2 cellular contexts compared by ENCODE assay signal in the genomic region with DNA sequence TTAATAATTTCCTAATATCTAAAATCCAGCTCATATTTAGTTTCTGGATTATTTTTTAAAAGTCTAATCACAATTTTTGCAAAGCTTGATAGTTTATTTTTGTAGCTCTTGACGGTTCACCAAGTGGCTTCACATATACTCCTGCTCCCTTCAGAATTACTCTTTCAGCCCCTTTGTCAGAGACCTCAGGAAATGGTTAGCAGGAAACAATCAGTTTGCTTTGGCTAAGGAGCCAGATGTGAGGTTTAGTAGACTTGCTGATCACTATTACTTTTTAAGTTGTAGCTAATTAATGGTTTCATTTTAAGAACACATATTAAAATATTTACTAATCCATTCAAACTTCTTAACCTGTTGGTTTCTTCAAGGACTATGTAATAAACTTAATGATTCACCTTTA.
TF ChIP-seq lines count a peak whose summit lies in the region.

No MANE protein-coding gene starts in this region.

TF ChIP-seq in HepG2, 621 proteins besides CTCF, POLR2A, EP300 and RAD21:
- TF ChIP-seq SNRNP70 (IDR thresholded peaks at IDR 0.05; ENCODE audit: low read depth, low read length) (no peak), KDM3A (CRISPR knock-in tag; IDR thresholded peaks at IDR 0.05; ENCODE audit: low read depth) (no peak), HNRNPUL1 (IDR thresholded peaks at IDR 0.05; ENCODE audit: low read depth, low read length) (no peak), ZNF30 (CRISPR knock-in tag; IDR thresholded peaks at IDR 0.05) (no peak), ZNF17 (CRISPR knock-in tag; IDR thresholded peaks at IDR 0.05) (no peak), SAP130 (CRISPR knock-in tag; IDR thresholded peaks at IDR 0.05; ENCODE audit: low read depth) (no peak), PTBP1 (IDR thresholded peaks at IDR 0.05; ENCODE audit: low read depth, low read length, poor library complexity, severe bottlenecking) (no peak), KAT2B (IDR thresholded peaks at IDR 0.05; ENCODE audit: borderline replicate concordance, low read depth, low read length) (no peak), ZKSCAN8 (CRISPR knock-in tag; IDR thresholded peaks at IDR 0.05; ENCODE audit: borderline replicate concordance) (no peak), GABPA (IDR thresholded peaks at IDR 0.05; ENCODE audit: low read depth, low read length) (no peak), GABPA (CRISPR knock-in tag; IDR thresholded peaks at IDR 0.05; ENCODE audit: low read depth) (no peak), ZNF737 (CRISPR knock-in tag; IDR thresholded peaks at IDR 0.05; ENCODE audit: borderline replicate concordance) (no peak)
- TF ChIP-seq, protein P1, sequence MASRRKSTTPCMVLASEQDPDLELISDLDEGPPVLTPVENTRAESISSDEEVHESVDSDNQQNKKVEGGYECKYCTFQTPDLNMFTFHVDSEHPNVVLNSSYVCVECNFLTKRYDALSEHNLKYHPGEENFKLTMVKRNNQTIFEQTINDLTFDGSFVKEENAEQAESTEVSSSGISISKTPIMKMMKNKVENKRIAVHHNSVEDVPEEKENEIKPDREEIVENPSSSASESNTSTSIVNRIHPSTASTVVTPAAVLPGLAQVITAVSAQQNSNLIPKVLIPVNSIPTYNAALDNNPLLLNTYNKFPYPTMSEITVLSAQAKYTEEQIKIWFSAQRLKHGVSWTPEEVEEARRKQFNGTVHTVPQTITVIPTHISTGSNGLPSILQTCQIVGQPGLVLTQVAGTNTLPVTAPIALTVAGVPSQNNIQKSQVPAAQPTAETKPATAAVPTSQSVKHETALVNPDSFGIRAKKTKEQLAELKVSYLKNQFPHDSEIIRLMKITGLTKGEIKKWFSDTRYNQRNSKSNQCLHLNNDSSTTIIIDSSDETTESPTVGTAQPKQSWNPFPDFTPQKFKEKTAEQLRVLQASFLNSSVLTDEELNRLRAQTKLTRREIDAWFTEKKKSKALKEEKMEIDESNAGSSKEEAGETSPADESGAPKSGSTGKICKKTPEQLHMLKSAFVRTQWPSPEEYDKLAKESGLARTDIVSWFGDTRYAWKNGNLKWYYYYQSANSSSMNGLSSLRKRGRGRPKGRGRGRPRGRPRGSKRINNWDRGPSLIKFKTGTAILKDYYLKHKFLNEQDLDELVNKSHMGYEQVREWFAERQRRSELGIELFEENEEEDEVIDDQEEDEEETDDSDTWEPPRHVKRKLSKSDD (CRISPR knock-in tag; IDR thresholded peaks at IDR 0.05; ENCODE audit: low read depth) = no peak
- TF ChIP-seq, protein P2, sequence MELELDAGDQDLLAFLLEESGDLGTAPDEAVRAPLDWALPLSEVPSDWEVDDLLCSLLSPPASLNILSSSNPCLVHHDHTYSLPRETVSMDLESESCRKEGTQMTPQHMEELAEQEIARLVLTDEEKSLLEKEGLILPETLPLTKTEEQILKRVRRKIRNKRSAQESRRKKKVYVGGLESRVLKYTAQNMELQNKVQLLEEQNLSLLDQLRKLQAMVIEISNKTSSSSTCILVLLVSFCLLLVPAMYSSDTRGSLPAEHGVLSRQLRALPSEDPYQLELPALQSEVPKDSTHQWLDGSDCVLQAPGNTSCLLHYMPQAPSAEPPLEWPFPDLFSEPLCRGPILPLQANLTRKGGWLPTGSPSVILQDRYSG (CRISPR knock-in tag; IDR thresholded peaks at IDR 0.05) = no peak
- TF ChIP-seq, protein P3, sequence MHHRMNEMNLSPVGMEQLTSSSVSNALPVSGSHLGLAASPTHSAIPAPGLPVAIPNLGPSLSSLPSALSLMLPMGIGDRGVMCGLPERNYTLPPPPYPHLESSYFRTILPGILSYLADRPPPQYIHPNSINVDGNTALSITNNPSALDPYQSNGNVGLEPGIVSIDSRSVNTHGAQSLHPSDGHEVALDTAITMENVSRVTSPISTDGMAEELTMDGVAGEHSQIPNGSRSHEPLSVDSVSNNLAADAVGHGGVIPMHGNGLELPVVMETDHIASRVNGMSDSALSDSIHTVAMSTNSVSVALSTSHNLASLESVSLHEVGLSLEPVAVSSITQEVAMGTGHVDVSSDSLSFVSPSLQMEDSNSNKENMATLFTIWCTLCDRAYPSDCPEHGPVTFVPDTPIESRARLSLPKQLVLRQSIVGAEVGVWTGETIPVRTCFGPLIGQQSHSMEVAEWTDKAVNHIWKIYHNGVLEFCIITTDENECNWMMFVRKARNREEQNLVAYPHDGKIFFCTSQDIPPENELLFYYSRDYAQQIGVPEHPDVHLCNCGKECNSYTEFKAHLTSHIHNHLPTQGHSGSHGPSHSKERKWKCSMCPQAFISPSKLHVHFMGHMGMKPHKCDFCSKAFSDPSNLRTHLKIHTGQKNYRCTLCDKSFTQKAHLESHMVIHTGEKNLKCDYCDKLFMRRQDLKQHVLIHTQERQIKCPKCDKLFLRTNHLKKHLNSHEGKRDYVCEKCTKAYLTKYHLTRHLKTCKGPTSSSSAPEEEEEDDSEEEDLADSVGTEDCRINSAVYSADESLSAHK (CRISPR knock-in tag; IDR thresholded peaks at IDR 0.05; ENCODE audit: borderline replicate concordance) = no peak

TF ChIP-seq in GM12878, 131 proteins besides CTCF, POLR2A, EP300 and RAD21:
- TF ChIP-seq SIX5 (IDR thresholded peaks at IDR 0.05; ENCODE audit: low read depth, low read length, severe bottlenecking) = no peak
- TF ChIP-seq, protein P4, sequence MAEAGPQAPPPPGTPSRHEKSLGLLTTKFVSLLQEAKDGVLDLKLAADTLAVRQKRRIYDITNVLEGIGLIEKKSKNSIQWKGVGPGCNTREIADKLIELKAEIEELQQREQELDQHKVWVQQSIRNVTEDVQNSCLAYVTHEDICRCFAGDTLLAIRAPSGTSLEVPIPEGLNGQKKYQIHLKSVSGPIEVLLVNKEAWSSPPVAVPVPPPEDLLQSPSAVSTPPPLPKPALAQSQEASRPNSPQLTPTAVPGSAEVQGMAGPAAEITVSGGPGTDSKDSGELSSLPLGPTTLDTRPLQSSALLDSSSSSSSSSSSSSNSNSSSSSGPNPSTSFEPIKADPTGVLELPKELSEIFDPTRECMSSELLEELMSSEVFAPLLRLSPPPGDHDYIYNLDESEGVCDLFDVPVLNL (IDR thresholded peaks at IDR 0.05; ENCODE audit: low read depth, low read length) = no peak
- TF ChIP-seq, protein P5, sequence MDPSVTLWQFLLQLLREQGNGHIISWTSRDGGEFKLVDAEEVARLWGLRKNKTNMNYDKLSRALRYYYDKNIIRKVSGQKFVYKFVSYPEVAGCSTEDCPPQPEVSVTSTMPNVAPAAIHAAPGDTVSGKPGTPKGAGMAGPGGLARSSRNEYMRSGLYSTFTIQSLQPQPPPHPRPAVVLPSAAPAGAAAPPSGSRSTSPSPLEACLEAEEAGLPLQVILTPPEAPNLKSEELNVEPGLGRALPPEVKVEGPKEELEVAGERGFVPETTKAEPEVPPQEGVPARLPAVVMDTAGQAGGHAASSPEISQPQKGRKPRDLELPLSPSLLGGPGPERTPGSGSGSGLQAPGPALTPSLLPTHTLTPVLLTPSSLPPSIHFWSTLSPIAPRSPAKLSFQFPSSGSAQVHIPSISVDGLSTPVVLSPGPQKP (IDR thresholded peaks at IDR 0.05; ENCODE audit: low read depth, low read length) = no peak
- no peak for TF ChIP-seq MXI1 (IDR thresholded peaks at IDR 0.05; ENCODE audit: low read depth, low read length)
- TF ChIP-seq, protein P6, sequence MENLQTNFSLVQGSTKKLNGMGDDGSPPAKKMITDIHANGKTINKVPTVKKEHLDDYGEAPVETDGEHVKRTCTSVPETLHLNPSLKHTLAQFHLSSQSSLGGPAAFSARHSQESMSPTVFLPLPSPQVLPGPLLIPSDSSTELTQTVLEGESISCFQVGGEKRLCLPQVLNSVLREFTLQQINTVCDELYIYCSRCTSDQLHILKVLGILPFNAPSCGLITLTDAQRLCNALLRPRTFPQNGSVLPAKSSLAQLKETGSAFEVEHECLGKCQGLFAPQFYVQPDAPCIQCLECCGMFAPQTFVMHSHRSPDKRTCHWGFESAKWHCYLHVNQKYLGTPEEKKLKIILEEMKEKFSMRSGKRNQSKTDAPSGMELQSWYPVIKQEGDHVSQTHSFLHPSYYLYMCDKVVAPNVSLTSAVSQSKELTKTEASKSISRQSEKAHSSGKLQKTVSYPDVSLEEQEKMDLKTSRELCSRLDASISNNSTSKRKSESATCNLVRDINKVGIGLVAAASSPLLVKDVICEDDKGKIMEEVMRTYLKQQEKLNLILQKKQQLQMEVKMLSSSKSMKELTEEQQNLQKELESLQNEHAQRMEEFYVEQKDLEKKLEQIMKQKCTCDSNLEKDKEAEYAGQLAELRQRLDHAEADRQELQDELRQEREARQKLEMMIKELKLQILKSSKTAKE (IDR thresholded peaks at IDR 0.05; ENCODE audit: low read depth, poor library complexity, severe bottlenecking) = no peak
- TF ChIP-seq GABPA (IDR thresholded peaks at IDR 0.05; ENCODE audit: low read depth) = no peak
- TF ChIP-seq ZNF384 (IDR thresholded peaks at IDR 0.05; ENCODE audit: borderline replicate concordance, low read depth, low read length) = no peak
- TF ChIP-seq SP1 (IDR thresholded peaks at IDR 0.05; ENCODE audit: low read depth, low read length) = no peak
- TF ChIP-seq NRF1 (conservative IDR thresholded peaks at IDR 0.05; ENCODE audit: low read depth, low read length) = no peak
- no peak for TF ChIP-seq TCF3 (IDR thresholded peaks at IDR 0.05; ENCODE audit: borderline replicate concordance, insufficient read depth, low read depth, low read length)
- TF ChIP-seq FOS (IDR thresholded peaks at IDR 0.05; ENCODE audit: borderline replicate concordance, extremely low read depth, insufficient read length) = no peak
- TF ChIP-seq, protein P7, sequence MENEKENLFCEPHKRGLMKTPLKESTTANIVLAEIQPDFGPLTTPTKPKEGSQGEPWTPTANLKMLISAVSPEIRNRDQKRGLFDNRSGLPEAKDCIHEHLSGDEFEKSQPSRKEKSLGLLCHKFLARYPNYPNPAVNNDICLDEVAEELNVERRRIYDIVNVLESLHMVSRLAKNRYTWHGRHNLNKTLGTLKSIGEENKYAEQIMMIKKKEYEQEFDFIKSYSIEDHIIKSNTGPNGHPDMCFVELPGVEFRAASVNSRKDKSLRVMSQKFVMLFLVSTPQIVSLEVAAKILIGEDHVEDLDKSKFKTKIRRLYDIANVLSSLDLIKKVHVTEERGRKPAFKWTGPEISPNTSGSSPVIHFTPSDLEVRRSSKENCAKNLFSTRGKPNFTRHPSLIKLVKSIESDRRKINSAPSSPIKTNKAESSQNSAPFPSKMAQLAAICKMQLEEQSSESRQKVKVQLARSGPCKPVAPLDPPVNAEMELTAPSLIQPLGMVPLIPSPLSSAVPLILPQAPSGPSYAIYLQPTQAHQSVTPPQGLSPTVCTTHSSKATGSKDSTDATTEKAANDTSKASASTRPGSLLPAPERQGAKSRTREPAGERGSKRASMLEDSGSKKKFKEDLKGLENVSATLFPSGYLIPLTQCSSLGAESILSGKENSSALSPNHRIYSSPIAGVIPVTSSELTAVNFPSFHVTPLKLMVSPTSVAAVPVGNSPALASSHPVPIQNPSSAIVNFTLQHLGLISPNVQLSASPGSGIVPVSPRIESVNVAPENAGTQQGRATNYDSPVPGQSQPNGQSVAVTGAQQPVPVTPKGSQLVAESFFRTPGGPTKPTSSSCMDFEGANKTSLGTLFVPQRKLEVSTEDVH (IDR thresholded peaks at IDR 0.05; ENCODE audit: low read depth, partially characterized antibody) = no peak
- TF ChIP-seq SMAD1 (IDR thresholded peaks at IDR 0.05; ENCODE audit: low read depth, partially characterized antibody) = no peak
- no peak for TF ChIP-seq HDAC2 (IDR thresholded peaks at IDR 0.05)
- TF ChIP-seq CBX5 (IDR thresholded peaks at IDR 0.05; ENCODE audit: low read depth) = no peak
- no peak for TF ChIP-seq ZNF274 (IDR thresholded peaks at IDR 0.05; ENCODE audit: insufficient read depth, insufficient read length)
- no peak for TF ChIP-seq SUPT20H (IDR thresholded peaks at IDR 0.05; ENCODE audit: borderline replicate concordance, control insufficient read depth, low read depth, low read length)
- TF ChIP-seq, protein P8, sequence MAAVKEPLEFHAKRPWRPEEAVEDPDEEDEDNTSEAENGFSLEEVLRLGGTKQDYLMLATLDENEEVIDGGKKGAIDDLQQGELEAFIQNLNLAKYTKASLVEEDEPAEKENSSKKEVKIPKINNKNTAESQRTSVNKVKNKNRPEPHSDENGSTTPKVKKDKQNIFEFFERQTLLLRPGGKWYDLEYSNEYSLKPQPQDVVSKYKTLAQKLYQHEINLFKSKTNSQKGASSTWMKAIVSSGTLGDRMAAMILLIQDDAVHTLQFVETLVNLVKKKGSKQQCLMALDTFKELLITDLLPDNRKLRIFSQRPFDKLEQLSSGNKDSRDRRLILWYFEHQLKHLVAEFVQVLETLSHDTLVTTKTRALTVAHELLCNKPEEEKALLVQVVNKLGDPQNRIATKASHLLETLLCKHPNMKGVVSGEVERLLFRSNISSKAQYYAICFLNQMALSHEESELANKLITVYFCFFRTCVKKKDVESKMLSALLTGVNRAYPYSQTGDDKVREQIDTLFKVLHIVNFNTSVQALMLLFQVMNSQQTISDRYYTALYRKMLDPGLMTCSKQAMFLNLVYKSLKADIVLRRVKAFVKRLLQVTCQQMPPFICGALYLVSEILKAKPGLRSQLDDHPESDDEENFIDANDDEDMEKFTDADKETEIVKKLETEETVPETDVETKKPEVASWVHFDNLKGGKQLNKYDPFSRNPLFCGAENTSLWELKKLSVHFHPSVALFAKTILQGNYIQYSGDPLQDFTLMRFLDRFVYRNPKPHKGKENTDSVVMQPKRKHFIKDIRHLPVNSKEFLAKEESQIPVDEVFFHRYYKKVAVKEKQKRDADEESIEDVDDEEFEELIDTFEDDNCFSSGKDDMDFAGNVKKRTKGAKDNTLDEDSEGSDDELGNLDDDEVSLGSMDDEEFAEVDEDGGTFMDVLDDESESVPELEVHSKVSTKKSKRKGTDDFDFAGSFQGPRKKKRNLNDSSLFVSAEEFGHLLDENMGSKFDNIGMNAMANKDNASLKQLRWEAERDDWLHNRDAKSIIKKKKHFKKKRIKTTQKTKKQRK (IDR thresholded peaks at IDR 0.05; ENCODE audit: low read depth, low read length) = no peak
- TF ChIP-seq ZBED1 (IDR thresholded peaks at IDR 0.05; ENCODE audit: borderline replicate concordance) = no peak
